33 cellular contexts compared by ENCODE assay signal in genomic region chr7:10212664-10213063, GRCh38.
"Had no signal": no experiment of that assay in that cellular context is flagged by ENCODE, and none has a peak within 500 bp of the region (broad histone marks: within the 10 kb centered on the region; RNA-seq: fewer than 3 reads in every experiment).

No MANE protein-coding gene starts in this region.

- H3K27ac ChIP-seq: coronary artery, dorsolateral prefrontal cortex, WERI-Rb-1 had no signal

- H3K4me1 Mint-ChIP-seq: activated B cell treated with CpG ODN at 0.5 μM for 24 hours; activated T-helper 17 cell treated with anti-CD3 and anti-CD28 coated beads, Interleukin-2, amount 50 U/mL, for 72 hours; brain; central memory CD8-positive, alpha-beta T cell; endodermal cell; T-helper 17 cell had no signal

- H3K36me3 Mint-ChIP-seq: activated naive CD8-positive, alpha-beta T cell; brain had no signal

- FAIRE-seq: bronchial epithelial cell, frontal cortex had no signal

- H3K27ac Mint-ChIP-seq: activated B cell treated with CpG ODN at 0.5 μM for 24 hours; activated CD8-positive, alpha-beta T cell treated with anti-CD3 and anti-CD28 coated beads for 36 hours; activated naive CD8-positive, alpha-beta T cell; activated T-helper 17 cell treated with anti-CD3 and anti-CD28 coated beads, Interleukin-2, amount 50 U/mL, for 72 hours; brain; dendritic cell treated with granulocyte-macrophage colony-stimulating factor and Interleukin-4, amounts not matched to agents 40 ng/mL and 50 ng/mL, for 4 days; endodermal cell; T-helper 17 cell; T-helper 2 cell treated with Interferon-gamma antibody and Interleukin-4, amounts not matched to agents 5 μg/mL and 100 μg/mL, for 36 hours had no signal

- H3K27me3 Mint-ChIP-seq: activated B cell treated with CpG ODN at 0.5 μM for 24 hours; activated CD8-positive, alpha-beta T cell treated with anti-CD3 and anti-CD28 coated beads for 36 hours; activated naive CD8-positive, alpha-beta T cell; activated T-helper 17 cell treated with anti-CD3 and anti-CD28 coated beads, Interleukin-2, amount 50 U/mL, for 72 hours; central memory CD8-positive, alpha-beta T cell; dendritic cell treated with granulocyte-macrophage colony-stimulating factor and Interleukin-4, amounts not matched to agents 40 ng/mL and 50 ng/mL, for 4 days; T-helper 17 cell had no signal

- ATAC-seq: activated CD4-positive, CD25-positive, alpha-beta regulatory T cell treated with anti-CD3 and anti-CD28 coated beads, Interleukin-2, amount 50 U/mL, for 24 hours; activated CD8-positive, alpha-beta T cell treated with anti-CD3 and anti-CD28 coated beads for 36 hours; activated T-cell treated with anti-CD3 and anti-CD28 coated beads, Interleukin-2, amount 50 U/mL, for 4 hours; activated T-helper 17 cell treated with anti-CD3 and anti-CD28 coated beads, Interleukin-2, amount 50 U/mL, for 72 hours; esophagus mucosa; T-helper 17 cell had no signal

- DNase-seq: activated B cell treated with CpG ODN at 0.5 μM for 24 hours; activated CD4-positive, alpha-beta T cell treated with anti-CD3 and anti-CD28 coated beads for 48 hours; activated CD4-positive, alpha-beta T cell treated with anti-CD3 and anti-CD28 coated beads, Interleukin-2, amount 50 U/mL, for 1 hour; activated CD4-positive, alpha-beta T cell treated with anti-CD3 and anti-CD28 coated beads, Interleukin-2, amount 50 U/mL, for 48 hours; activated CD8-positive, alpha-beta memory T cell treated with anti-CD3 and anti-CD28 coated beads for 24 hours; activated CD8-positive, alpha-beta T cell treated with anti-CD3 and anti-CD28 coated beads for 36 hours; activated effector memory CD4-positive, alpha-beta T cell treated with Interleukin-2 at 50 U/mL for 16 hours; activated gamma-delta T cell treated with Interleukin-2 at 50 U/mL for 16 hours; activated naive CD4-positive, alpha-beta T cell treated with anti-CD3 and anti-CD28 coated beads, Interleukin-2, amount 50 U/mL, for 16 hours; activated naive CD4-positive, alpha-beta T cell treated with Interleukin-2 at 50 U/mL for 16 hours; activated T-cell treated with anti-CD3 and anti-CD28 coated beads, Interleukin-2, amount 50 U/mL, for 4 hours; amniotic stem cell; anterior cingulate cortex; dorsolateral prefrontal cortex; effector memory CD4-positive, alpha-beta T cell; endodermal cell; foreskin fibroblast; head of caudate nucleus; T-helper 1 cell; T-helper 17 cell; T1000; WERI-Rb-1 had no signal

- H3K4me3 Mint-ChIP-seq: activated B cell treated with CpG ODN at 0.5 μM for 24 hours; activated CD8-positive, alpha-beta T cell treated with anti-CD3 and anti-CD28 coated beads for 36 hours; activated naive CD8-positive, alpha-beta T cell; activated T-cell treated with anti-CD3 and anti-CD28 coated beads, Interleukin-2, amount 50 U/mL, for 4 hours; activated T-helper 17 cell treated with anti-CD3 and anti-CD28 coated beads, Interleukin-2, amount 50 U/mL, for 72 hours; brain; central memory CD8-positive, alpha-beta T cell; dendritic cell treated with granulocyte-macrophage colony-stimulating factor and Interleukin-4, amounts not matched to agents 40 ng/mL and 50 ng/mL, for 4 days; endodermal cell; T-helper 17 cell; T-helper 2 cell treated with Interferon-gamma antibody and Interleukin-4, amounts not matched to agents 5 μg/mL and 100 μg/mL, for 36 hours had no signal

- H3K4me3 ChIP-seq: coronary artery, dorsolateral prefrontal cortex had no signal

- H3K36me3 ChIP-seq: WERI-Rb-1 had no signal
